ENCODE assay signal across 9 cellular contexts in the genomic region with DNA sequence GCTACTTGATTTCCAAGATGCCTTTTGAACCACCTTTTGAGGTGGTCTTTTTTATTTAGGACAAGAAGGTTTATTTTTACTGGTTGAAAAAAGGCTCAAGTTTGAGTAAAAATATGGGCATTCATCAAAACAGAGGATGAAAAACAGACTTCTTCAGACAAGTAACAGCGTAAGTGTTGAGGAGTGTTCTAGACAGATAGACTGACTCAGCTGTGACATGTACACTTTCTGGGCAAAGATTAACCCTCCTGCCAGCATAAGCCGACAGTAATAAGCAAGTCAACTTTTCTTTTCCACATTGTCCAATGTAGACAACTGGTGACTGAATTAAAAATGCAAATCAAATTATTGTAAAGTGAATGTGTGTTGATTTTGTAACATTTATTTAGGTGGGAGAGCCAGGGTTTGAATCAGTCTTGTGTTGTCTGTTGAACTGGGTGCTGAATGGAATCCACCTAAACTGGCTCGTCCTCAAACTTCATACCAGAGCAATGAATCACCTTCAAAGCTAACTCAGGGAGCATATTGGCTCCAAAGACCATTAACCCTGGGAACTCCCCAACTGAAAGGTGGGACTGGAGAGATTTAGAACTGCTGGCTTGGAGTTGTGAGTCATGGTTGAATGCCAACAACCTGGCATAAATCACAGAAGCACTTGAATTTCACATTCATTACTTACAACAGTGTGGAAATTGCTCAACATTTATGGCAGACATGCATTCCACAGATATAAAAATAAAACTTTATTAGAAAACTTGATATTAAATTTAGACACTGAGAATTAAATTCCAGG.
DNase-seq lines count a peak whose midpoint lies in the region; ATAC-seq, FAIRE-seq and TF ChIP-seq lines count a peak whose summit lies in the region.
"Had no signal": no experiment of that assay in that cellular context is flagged by ENCODE, and none has a peak within 500 bp of the region (broad histone marks: within the 10 kb centered on the region; RNA-seq: fewer than 3 reads in every experiment).

No MANE protein-coding gene starts in this region.

- TF ChIP-seq CTCF in AG09309 (IDR thresholded peaks at IDR 0.05; ENCODE audit: control insufficient read depth, insufficient read depth, low read depth, low read length, missing control alignments) (no peak), choroid plexus epithelial cell (conservative IDR thresholded peaks at IDR 0.05; ENCODE audit: low read depth, low read length) (no peak)

- DNase-seq in AG09309 (ENCODE audit: low read depth), result peak; percentile 98
- peak; percentile 96 for DNase-seq in choroid plexus epithelial cell (ENCODE audit: low read depth)
- DNase-seq in lung microvascular endothelial cell (ENCODE audit: low read depth in 2 of 2), result peak; percentile 81 to 97
- DNase-seq in activated CD4-positive, CD25-positive, alpha-beta regulatory T cell treated with anti-CD3 and anti-CD28 coated beads, Interleukin-2, amount 50 U/mL, for 72 hours, result no peak
- DNase-seq in GM19239 (ENCODE audit: insufficient read length, low spot score), result no peak

- peak overlapping the region; percentile 32; the same call in 1 of the 2 replicates for H3K27ac ChIP-seq in HUES64 (ENCODE audit: low read depth, low read length)
- H3K27ac ChIP-seq: KMS-11 had no signal

- H3K36me3 ChIP-seq in HUES64 (ENCODE audit: insufficient read depth, low read length), result no peaks in the 10 kb centered on the region

- peaks cover 12% of the 10 kb centered on the region for H3K4me1 ChIP-seq in HUES64 (ENCODE audit: insufficient read depth, low read length)

- H3K9me3 ChIP-seq in HUES64 (ENCODE audit: insufficient read depth, low read depth, low read length), result peaks cover 9% of the 10 kb centered on the region; the same call in 1 of the 2 replicates

- ATAC-seq in HG03442 (IDR thresholded peaks at IDR 0.05; ENCODE audit: unreplicated experiment) (no peak), HG03108 (IDR thresholded peaks at IDR 0.05; ENCODE audit: unreplicated experiment) (no peak)

- no peaks in the 10 kb centered on the region for H3K27me3 ChIP-seq in HUES64 (ENCODE audit: insufficient read depth, low read length)

- no peak overlapping the region for H3K9ac ChIP-seq in HUES64 (ENCODE audit: low read depth, low read length)
- H3K9ac ChIP-seq: KMS-11 had no signal

- H3K4me3 ChIP-seq in AG09309 (ENCODE audit: control insufficient read depth, low read depth, low read length) (no peak overlapping the region), HUES64 (ENCODE audit: low read length) (no peak overlapping the region), choroid plexus epithelial cell (ENCODE audit: low read depth, low read length) (no peak overlapping the region)

- WGBS in HUES64, result 87% methylated on average over 3 of the region's 3 CpGs

- no peak for FAIRE-seq in GM19239 (lab: Jason Lieb, UNC)

Comparison
In these comparisons a context has a peak if more than half of its experiments do, and no peak if none do; other contexts are left out.
1. DNase-seq: peak in AG09309 (single experiment), choroid plexus epithelial cell (single experiment) and lung microvascular endothelial cell (2 of 2); none in activated CD4-positive, CD25-positive, alpha-beta regulatory T cell treated with anti-CD3 and anti-CD28 coated beads, Interleukin-2, amount 50 U/mL, for 72 hours (single experiment) and GM19239 (single experiment).